8 cellular contexts compared by ENCODE assay signal in the genomic region with DNA sequence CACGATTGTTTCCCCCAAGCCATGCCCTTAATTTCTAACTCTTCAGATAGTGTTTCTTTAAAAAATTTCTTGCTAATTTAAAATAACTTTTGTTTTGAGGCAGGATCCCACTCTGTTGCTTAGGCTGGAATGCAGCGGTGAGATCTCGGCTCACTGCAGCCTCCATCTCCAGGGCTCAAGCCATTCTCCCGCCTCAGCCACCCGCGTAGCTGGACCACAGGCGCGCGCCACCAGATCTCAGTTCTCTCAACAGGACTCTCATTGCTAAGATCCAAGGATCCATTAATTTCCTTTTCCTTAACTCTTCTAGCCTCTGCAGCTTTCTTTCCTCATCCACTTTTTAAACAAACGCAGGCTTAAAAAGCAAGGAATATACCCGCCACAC. TPM values are rescaled to one million over a fixed set of nuclear protein-coding genes. Genes with fewer than 3 reads are reported as not detected.
DNase-seq lines count a peak whose midpoint lies in the region; ATAC-seq and TF ChIP-seq lines count a peak whose summit lies in the region.

No MANE protein-coding gene starts in this region.

- H3K27me3 ChIP-seq in CD4-positive, alpha-beta memory T cell (ENCODE audit: insufficient read depth, low read length) = no peaks in the 10 kb centered on the region
- H3K27me3 ChIP-seq in IMR-90 (ENCODE audit: control insufficient read depth, insufficient read depth, low read length) = no peaks in the 10 kb centered on the region
- no peaks in the 10 kb centered on the region for H3K27me3 ChIP-seq in mononuclear cell (ENCODE audit: insufficient read depth, low read length)

- CTCF ChIA-PET in CD4-positive, alpha-beta memory T cell (lab: Charles Lee; ENCODE audit: partially characterized antibody) = interaction anchor here (0.7 to 3.9 kb wide), 10 partner anchors 12 to 131 kb away, joined by 3 to 60 read pairs (median 4); partner anchors contain the start of genes C11orf54, CEP295 and TAF1D
- CTCF ChIA-PET in IMR-90 (lab: Yijun Ruan, JAX) = interaction anchor here (0.9 kb wide), 1 partner anchor 18 kb away, joined by 3 read pairs; no protein-coding TSS in a partner anchor

- no peak overlapping the region for H2BK20ac ChIP-seq in IMR-90 (ENCODE audit: low read depth, low read length)

- H3K4me3 Mint-ChIP-seq in CD4-positive, alpha-beta memory T cell = peak overlapping the region; percentile 93 to 100 (median 98)

- 4% methylated on average over 5 of the region's 11 CpGs; no CpG with 5 or more reads in 1 of the 2 experiments for WGBS in IMR-90 (ENCODE audit: extremely low coverage in 2 of 2, insufficient read length in 1 of 2), 2 experiments

- ATAC-seq in GM21528 (IDR thresholded peaks at IDR 0.05; ENCODE audit: low FRiP score, unreplicated experiment) (peak; percentile 61), IMR-90 (ENCODE audit: low read depth) (peak; percentile 64)

- peak overlapping the region; percentile 66; the same call in 1 of the 2 replicates for H3K4ac ChIP-seq in IMR-90 (ENCODE audit: low read depth, low read length)

- H3K4me3 ChIP-seq in CD4-positive, alpha-beta memory T cell (ENCODE audit: low read length in 2 of 2) = peak overlapping the region; percentile 93 to 94
- H3K4me3 ChIP-seq in IMR-90 (ENCODE audit: insufficient read depth, low read depth, low read length) (peak overlapping the region; percentile 91), mononuclear cell (ENCODE audit: low read length) (peak overlapping the region; percentile 87)

- peak overlapping the region; percentile 71 for H4K91ac ChIP-seq in IMR-90 (ENCODE audit: insufficient read depth, low read depth, low read length)

- no peak for TF ChIP-seq POLR2A in IMR-90 (IDR thresholded peaks at IDR 0.05; ENCODE audit: low read depth, low read length)

- no peaks in the 10 kb centered on the region for H3K27me3 Mint-ChIP-seq in CD4-positive, alpha-beta memory T cell

- in situ Hi-C loops in IMR-90 (cut with MboI; ENCODE audit: low sequenced_read_pairs) = no loop called here

- TF ChIP-seq RAD21 in IMR-90 (IDR thresholded peaks at IDR 0.05; ENCODE audit: low read length) = no peak

- H4K20me1 ChIP-seq in IMR-90 (ENCODE audit: insufficient read depth, low read length) = peaks cover 35% of the 10 kb centered on the region

- H3K14ac ChIP-seq in IMR-90 (replicated peaks; ENCODE audit: low read depth, low read length) = peak overlapping the region; percentile 81; the same call in 1 of the 2 replicates

- H3K27ac Mint-ChIP-seq in CD4-positive, alpha-beta memory T cell = peak overlapping the region; percentile 68 to 99 (median 97)

- no TSS peak for BruUV-seq in IMR-90 (replicated peaks; lab: Mats Ljungman, UMichigan)

- peak overlapping the region; percentile 89 to 92 for H4K8ac ChIP-seq in IMR-90 (ENCODE audit: low read depth in 2 of 2, low read length in 2 of 2)

- H3K79me1 ChIP-seq in IMR-90 (ENCODE audit: low read depth in 1 of 2, low read length in 2 of 2) = peaks cover 7 to 14% of the 10 kb centered on the region in 2 experiments; a peak in 2 of 4 replicates

- peak overlapping the region; percentile 96 for H2AFZ ChIP-seq in IMR-90 (replicated peaks; ENCODE audit: low read length, poor library complexity)

- peaks cover 4% of the 10 kb centered on the region; the same call in 1 of the 2 replicates for H3K9me1 ChIP-seq in IMR-90 (ENCODE audit: insufficient read depth, low read length)

- H3K36me3 ChIP-seq in CD4-positive, alpha-beta memory T cell (ENCODE audit: insufficient read depth, low read length) = no peaks in the 10 kb centered on the region
- H3K36me3 ChIP-seq in IMR-90 (ENCODE audit: control insufficient read depth, insufficient read depth, low read length) = peaks cover 3% of the 10 kb centered on the region; the same call in 1 of the 2 replicates

- H2BK15ac ChIP-seq in IMR-90 (ENCODE audit: low read depth, low read length) = no peak overlapping the region

- peak overlapping the region; percentile 77; the same call in 1 of the 2 replicates for H4K5ac ChIP-seq in IMR-90 (ENCODE audit: low read depth, low read length)

- peak overlapping the region; percentile 70; the same call in 1 of the 2 replicates for H3K18ac ChIP-seq in IMR-90 (ENCODE audit: low read depth, low read length)

- H3K4me1 Mint-ChIP-seq in CD4-positive, alpha-beta memory T cell = peaks cover 27 to 43% (median 35%) of the 10 kb centered on the region in 4 donors

- intact Hi-C loops in CD4-positive, alpha-beta memory T cell (cut with micrococcal nuclease) = loop anchor here (1.0 to 10.0 kb wide), 5 partner anchors 42 to 710 kb away; partner anchors contain the start of genes ANKRD49, C11orf54, CEP295 and MRE11
- intact Hi-C loops in IMR-90 (cut with micrococcal nuclease) = loop anchor here (1.0 kb wide), 1 partner anchor 42 kb away; the partner anchor contains the start of genes C11orf54 and TAF1D

- H3K9me3 Mint-ChIP-seq in CD4-positive, alpha-beta memory T cell = peaks cover 0 to under 1% (median 0%) of the 10 kb centered on the region in 8 donors

- TF ChIP-seq CTCF in IMR-90 (conservative IDR thresholded peaks at IDR 0.05; ENCODE audit: low read depth, low read length) = no peak

- H3K9ac ChIP-seq in IMR-90 (ENCODE audit: low read depth, low read length) = peak overlapping the region; percentile 79

- H3K4me2 ChIP-seq in IMR-90 (ENCODE audit: low read depth, low read length) = peak overlapping the region; percentile 69

- peak overlapping the region; percentile 98 for H3K56ac ChIP-seq in IMR-90 (ENCODE audit: extremely low read depth, insufficient read depth, low read length)

- no peaks in the 10 kb centered on the region for H3K9me3 ChIP-seq in CD4-positive, alpha-beta memory T cell (ENCODE audit: control insufficient read depth in 1 of 2, low read length in 2 of 2)
- H3K9me3 ChIP-seq in IMR-90 (ENCODE audit: control insufficient read depth, insufficient read depth, low read length) = no peaks in the 10 kb centered on the region
- H3K9me3 ChIP-seq in mononuclear cell (ENCODE audit: low read depth, low read length) = no peaks in the 10 kb centered on the region

- H2BK5ac ChIP-seq in IMR-90 (ENCODE audit: low read depth, low read length, poor library complexity, severe bottlenecking) = peak overlapping the region; percentile 56

- DNase-seq in CD4-positive, alpha-beta memory T cell = peak in 1 of 5 donors; percentile 1
- no peak for DNase-seq in IMR-90
- DNase-seq in caudate nucleus (lab: John Stamatoyannopoulos, UW) = peak in 1 of 61 donors; percentile 44
- DNase-seq in DMS153 (lab: John Stamatoyannopoulos, UW) = no peak
- no peak for DNase-seq in RKO (ENCODE audit: low spot score)
- no peak for DNase-seq in amniotic stem cell (lab: John Stamatoyannopoulos, UW)

- H3K27ac ChIP-seq in CD4-positive, alpha-beta memory T cell (ENCODE audit: low read depth, low read length) = peak overlapping the region; percentile 84
- peak overlapping the region; percentile 60 for H3K27ac ChIP-seq in IMR-90 (ENCODE audit: insufficient read depth, low read length)
- peak overlapping the region; percentile 18 for H3K27ac ChIP-seq in caudate nucleus (ENCODE audit: low read depth, low read length)

- H3K36me3 Mint-ChIP-seq in CD4-positive, alpha-beta memory T cell = peaks cover 15 to 21% of the 10 kb centered on the region in 2 donors

- no peak overlapping the region for H2BK120ac ChIP-seq in IMR-90 (ENCODE audit: low read depth, low read length)

- peaks cover 37% of the 10 kb centered on the region for H3K4me1 ChIP-seq in CD4-positive, alpha-beta memory T cell (ENCODE audit: insufficient read depth, low read length)
- H3K4me1 ChIP-seq in IMR-90 (ENCODE audit: control insufficient read depth, insufficient read depth, low read length) = peaks cover 4% of the 10 kb centered on the region; the same call in 1 of the 2 replicates
- H3K4me1 ChIP-seq in mononuclear cell (ENCODE audit: insufficient read depth, low read length) = peaks cover 24% of the 10 kb centered on the region

- no peak overlapping the region for H2AK5ac ChIP-seq in IMR-90 (ENCODE audit: low read depth, low read length)

- dilution Hi-C loops in IMR-90 (cut with HindIII; ENCODE audit: low sequenced_read_pairs, unreplicated experiment) = no loop called here

- H3K23ac ChIP-seq in IMR-90 (ENCODE audit: low read depth, low read length) = no peak overlapping the region

- POLR2A ChIA-PET in CD4-positive, alpha-beta memory T cell (lab: Charles Lee; ENCODE audit: partially characterized antibody) = interaction anchor here (0.8 to 5.5 kb wide), 14 partner anchors 11 to 1284 kb away, joined by 3 to 180 read pairs (median 4); partner anchors contain the start of genes C11orf54, CEP295, FUT4 and PANX1
- POLR2A ChIA-PET in IMR-90 (lab: Charles Lee; ENCODE audit: unreplicated experiment) = interaction anchor here (0.6 to 1.3 kb wide), 8 partner anchors 13 to 708 kb away, joined by 3 to 23 read pairs (median 3); no protein-coding TSS in a partner anchor

- H2AK9ac ChIP-seq in IMR-90 (replicated peaks; ENCODE audit: low read depth, low read length, poor library complexity) = no peak overlapping the region

TF ChIP-seq in IMR-90, 13 proteins besides CTCF, POLR2A, EP300 and RAD21 (continues in another document):
- TF ChIP-seq, protein P1, sequence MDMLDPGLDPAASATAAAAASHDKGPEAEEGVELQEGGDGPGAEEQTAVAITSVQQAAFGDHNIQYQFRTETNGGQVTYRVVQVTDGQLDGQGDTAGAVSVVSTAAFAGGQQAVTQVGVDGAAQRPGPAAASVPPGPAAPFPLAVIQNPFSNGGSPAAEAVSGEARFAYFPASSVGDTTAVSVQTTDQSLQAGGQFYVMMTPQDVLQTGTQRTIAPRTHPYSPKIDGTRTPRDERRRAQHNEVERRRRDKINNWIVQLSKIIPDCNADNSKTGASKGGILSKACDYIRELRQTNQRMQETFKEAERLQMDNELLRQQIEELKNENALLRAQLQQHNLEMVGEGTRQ (IDR thresholded peaks at IDR 0.05; ENCODE audit: low read depth, low read length) = no peak

RNA-seq across cellular contexts. Expression of gene MED17, which starts 0.3 kb away (rescaled TPM):
- total RNA-seq in CD4-positive, alpha-beta memory T cell = 10 to 100 TPM; 73.2 to 78.5 TPM
- 10 to 100 TPM; 11.3 to 30.8 TPM for polyA plus RNA-seq in CD4-positive, alpha-beta memory T cell
- total RNA-seq in IMR-90 (2012; rRNA removed) = 23.3 and 34.7 TPM in 2 replicates
- 16.8 and 20.0 TPM in 2 replicates for polyA plus RNA-seq in IMR-90 (2012; rRNA removed)
- 7.7 and 7.9 TPM in 2 replicates for polyA plus RNA-seq in IMR-90 (2012; cell fraction: cytosol; rRNA removed)
- 23.9 and 39.7 TPM in 2 replicates for polyA plus RNA-seq in IMR-90 (2012; cell fraction: nucleus; rRNA removed; ENCODE audit: low replicate concordance)
- total RNA-seq in mononuclear cell = 48.0 TPM

RNA-seq across cellular contexts. Expression of gene C11orf54, which starts 42.3 kb away (rescaled TPM):
- 10 to 100 TPM; 31.2 to 36.4 TPM for total RNA-seq in CD4-positive, alpha-beta memory T cell
- 10 to 100 TPM; 13.0 to 17.4 TPM for polyA plus RNA-seq in CD4-positive, alpha-beta memory T cell
- total RNA-seq in IMR-90 (2012; rRNA removed) (16.0 and 21.4 TPM in 2 replicates), mononuclear cell (9.8 TPM)
- polyA plus RNA-seq in IMR-90 (2012; rRNA removed) = 9.1 and 13.7 TPM in 2 replicates
- polyA plus RNA-seq in IMR-90 (2012; cell fraction: cytosol; rRNA removed) = 1.7 and 3.9 TPM in 2 replicates
- 1.3 and 19.1 TPM in 2 replicates for polyA plus RNA-seq in IMR-90 (2012; cell fraction: nucleus; rRNA removed; ENCODE audit: low replicate concordance)

RNA-seq across cellular contexts. Expression of gene TAF1D, which starts 42.5 kb away (rescaled TPM):
- total RNA-seq in CD4-positive, alpha-beta memory T cell = 100 to 1,000 TPM; 198 to 199 TPM
- polyA plus RNA-seq in CD4-positive, alpha-beta memory T cell = 10 to 100 TPM; 17.4 to 29.8 TPM
- total RNA-seq in IMR-90 (2012; rRNA removed) = 56.8 and 147 TPM in 2 replicates
- 94.8 and 133 TPM in 2 replicates for polyA plus RNA-seq in IMR-90 (2012; rRNA removed)
- 3.9 and 11.3 TPM in 2 replicates for polyA plus RNA-seq in IMR-90 (2012; cell fraction: cytosol; rRNA removed)
- polyA plus RNA-seq in IMR-90 (2012; cell fraction: nucleus; rRNA removed; ENCODE audit: low replicate concordance) = 30.6 and 222 TPM in 2 replicates
- 229 TPM for total RNA-seq in mononuclear cell

Comparison
In these comparisons a context has a peak if more than half of its experiments do, and no peak if none do; other contexts are left out.
1. H3K27ac ChIP-seq: peak in every context shown above with its lines; median percentile 84 in CD4-positive, alpha-beta memory T cell; 60 in IMR-90; 18 in caudate nucleus.